ENCODE assay signal across 28 cellular contexts in genomic region chr14:102616799-102617198, GRCh38. TPM values are rescaled to one million over a fixed set of nuclear protein-coding genes. Genes with fewer than 3 reads are reported as not detected.
A peak's percentile ranks its signal among the peaks of the same experiment; 100 is the strongest.
DNase-seq lines count a peak whose midpoint lies in the region; ATAC-seq, FAIRE-seq and TF ChIP-seq lines count a peak whose summit lies in the region.
"Had no signal": no experiment of that assay in that cellular context is flagged by ENCODE, and none has a peak within 500 bp of the region (broad histone marks: within the 10 kb centered on the region; RNA-seq: fewer than 3 reads in every experiment).

No MANE protein-coding gene starts in this region.

- H3K36me3 Mint-ChIP-seq in CD14-positive monocyte, result peaks cover 11 to 31% of the 10 kb centered on the region in 2 donors
- H3K36me3 Mint-ChIP-seq in CD8-positive, alpha-beta T cell, result peaks cover 8% of the 10 kb centered on the region
- H3K36me3 Mint-ChIP-seq: naive B cell had no signal

- no peaks in the 10 kb centered on the region for H3K9me3 ChIP-seq in Panc1 (ENCODE audit: control insufficient read depth, insufficient read depth, low read depth, low read length)
- H3K9me3 ChIP-seq in pancreas, result no peaks in the 10 kb centered on the region
- H3K9me3 ChIP-seq in CD8-positive, alpha-beta T cell (ENCODE audit: low read length), result no peaks in the 10 kb centered on the region
- H3K9me3 ChIP-seq: gastrocnemius medialis, right atrium auricular region, stomach, upper lobe of left lung had no signal

- H3K27me3 ChIP-seq in Panc1 (ENCODE audit: control insufficient read depth, insufficient read depth, low read length) (no peaks in the 10 kb centered on the region), pancreas (no peaks in the 10 kb centered on the region)
- no peaks in the 10 kb centered on the region for H3K27me3 ChIP-seq in CD8-positive, alpha-beta T cell (ENCODE audit: insufficient read depth, low read length)
- H3K27me3 ChIP-seq: gastrocnemius medialis, right atrium auricular region, stomach, upper lobe of left lung had no signal

- peak overlapping the region; percentile 71 to 92 (median 87) for H3K27ac Mint-ChIP-seq in CD14-positive monocyte
- no peak overlapping the region for H3K27ac Mint-ChIP-seq in CD8-positive, alpha-beta T cell
- H3K27ac Mint-ChIP-seq: activated CD8-positive, alpha-beta T cell treated with anti-CD3 and anti-CD28 coated beads for 36 hours; CD8-positive, alpha-beta memory T cell had no signal

- H3K27ac ChIP-seq in Panc1 (ENCODE audit: low read length), result no peak overlapping the region
- H3K27ac ChIP-seq in pancreas, result no peak overlapping the region
- H3K27ac ChIP-seq in CD8-positive, alpha-beta T cell (ENCODE audit: low read depth, low read length), result no peak overlapping the region
- H3K27ac ChIP-seq: gastrocnemius medialis, right atrium auricular region, upper lobe of left lung had no signal

- POLR2A ChIA-PET in Panc1 (lab: Charles Lee) (interaction anchor here (0.5 kb wide), 1 partner anchor 52 kb away, joined by 3 read pairs; no protein-coding TSS in a partner anchor), GM10248 (lab: Yijun Ruan, JAX) (no interaction called here)
- POLR2A ChIA-PET in CD8-positive, alpha-beta T cell (lab: Charles Lee), result no interaction called here

- no peak for DNase-seq in CD14-positive monocyte (ENCODE audit: low spot score)
- DNase-seq in Panc1 (ENCODE audit: low read depth, low spot score), result no peak
- peak; percentile 80 for DNase-seq in fibroblast of the aortic adventitia (ENCODE audit: low read depth)
- DNase-seq in pancreas, result no peak
- DNase-seq in GM10248 (ENCODE audit: extremely low spot score), result no peak
- DNase-seq in CD8-positive, alpha-beta T cell, result no peak
- no peak for DNase-seq in cerebellum (ENCODE audit: low spot score)
- DNase-seq: activated CD4-positive, CD25-positive, alpha-beta regulatory T cell; activated CD8-positive, alpha-beta T cell treated with anti-CD3 and anti-CD28 coated beads for 36 hours; activated naive CD4-positive, alpha-beta T cell treated with Interleukin-2 at 50 U/mL for 16 hours; activated T-cell treated with anti-CD3 and anti-CD28 coated beads for 4 hours; aorta; CD8-positive, alpha-beta memory T cell; central memory CD4-positive, alpha-beta T cell; DMS153; gastrocnemius medialis; KG1; mesendoderm; MV-4-11; naive B cell; NCI-H1694; NCI-H2171 treated with DMSO at 0.1 percent for 48 hours; NCI-H69; stomach; upper lobe of left lung had no signal

- no peaks in the 10 kb centered on the region for H3K36me3 ChIP-seq in Panc1 (ENCODE audit: control insufficient read depth, insufficient read depth, low read length)
- H3K36me3 ChIP-seq in pancreas, result no peaks in the 10 kb centered on the region
- H3K36me3 ChIP-seq in CD8-positive, alpha-beta T cell (ENCODE audit: insufficient read depth, low read length), result no peaks in the 10 kb centered on the region
- H3K36me3 ChIP-seq: gastrocnemius medialis, right atrium auricular region, stomach, upper lobe of left lung had no signal

- no peak overlapping the region for H3K4me3 Mint-ChIP-seq in CD14-positive monocyte
- no peak overlapping the region for H3K4me3 Mint-ChIP-seq in CD8-positive, alpha-beta T cell
- H3K4me3 Mint-ChIP-seq: activated CD8-positive, alpha-beta T cell treated with anti-CD3 and anti-CD28 coated beads for 36 hours; CD8-positive, alpha-beta memory T cell; naive B cell had no signal

- WGBS in pancreas, 2 donors, result 26 to 29% methylated on average over 3 of the region's 3 CpGs

- CTCF ChIA-PET in Panc1 (lab: Charles Lee), result no interaction called here
- CTCF ChIA-PET in GM10248 (lab: Yijun Ruan, JAX), result interaction anchor here (0.6 to 4.1 kb wide), 7 partner anchors 8 to 78 kb away, joined by 3 to 15 read pairs (median 5); no protein-coding TSS in a partner anchor
- CTCF ChIA-PET in CD8-positive, alpha-beta T cell (lab: Charles Lee), result no interaction called here

- H3K27me3 Mint-ChIP-seq in CD14-positive monocyte (ENCODE audit: low read depth in 3 of 3), result no peaks in the 10 kb centered on the region
- no peaks in the 10 kb centered on the region for H3K27me3 Mint-ChIP-seq in CD8-positive, alpha-beta T cell (ENCODE audit: low read depth)
- H3K27me3 Mint-ChIP-seq: activated CD8-positive, alpha-beta T cell treated with anti-CD3 and anti-CD28 coated beads for 36 hours; CD8-positive, alpha-beta memory T cell; naive B cell had no signal

- H3K4me1 ChIP-seq in Panc1 (ENCODE audit: control insufficient read depth, insufficient read depth, low read length) (peaks cover 8% of the 10 kb centered on the region), pancreas (peaks cover 0 to 11% (median 5%) of the 10 kb centered on the region in 3 donors)
- no peaks in the 10 kb centered on the region for H3K4me1 ChIP-seq in CD8-positive, alpha-beta T cell (ENCODE audit: insufficient read depth, low read length)

- TSS peak; percentile 32 for BruUV-seq in Panc1 (replicated peaks; lab: Mats Ljungman, UMichigan)

- H3K9me3 Mint-ChIP-seq in CD14-positive monocyte, result no peaks in the 10 kb centered on the region
- H3K9me3 Mint-ChIP-seq in CD8-positive, alpha-beta T cell, result no peaks in the 10 kb centered on the region
- H3K9me3 Mint-ChIP-seq: activated CD8-positive, alpha-beta T cell treated with anti-CD3 and anti-CD28 coated beads for 36 hours; CD8-positive, alpha-beta memory T cell; naive B cell had no signal

- intact Hi-C loops in CD14-positive monocyte (cut with micrococcal nuclease) (no loop called here), Panc1 (cut with micrococcal nuclease; ENCODE audit: unreplicated experiment) (no loop called here), pancreas (cut with DNase I) (no loop called here)
- intact Hi-C loops in CD8-positive, alpha-beta T cell (cut with DNase I, micrococcal nuclease), result no loop called here

- no peak for FAIRE-seq in pancreas (lab: Jason Lieb, UNC)
- FAIRE-seq: G401.6 had no signal

- in situ Hi-C loops in Panc1 (cut with HindIII; ENCODE audit: low pct_unique_long_range_greater_than_20kb, low sequenced_read_pairs), result no loop called here

- ATAC-seq in Panc1, result no peak
- peak in 3 of 4 donors; percentile 18 to 71 (median 44) for ATAC-seq in pancreas
- no peak for ATAC-seq in CD8-positive, alpha-beta T cell
- ATAC-seq in GM19455 (IDR thresholded peaks at IDR 0.05; ENCODE audit: unreplicated experiment), result no peak
- ATAC-seq: activated CD8-positive, alpha-beta T cell treated with anti-CD3 and anti-CD28 coated beads for 36 hours; gastrocnemius medialis had no signal

- TF ChIP-seq CTCF in CD14-positive monocyte (IDR thresholded peaks at IDR 0.05), result no peak
- TF ChIP-seq CTCF in Panc1 (IDR thresholded peaks at IDR 0.05), result no peak
- no peak for TF ChIP-seq CTCF in fibroblast of the aortic adventitia (IDR thresholded peaks at IDR 0.05; ENCODE audit: insufficient read depth, low read length)
- TF ChIP-seq CTCF in pancreas (IDR thresholded peaks at IDR 0.05), result no peak
- no peak for TF ChIP-seq CTCF in GM10248 (IDR thresholded peaks at IDR 0.05; ENCODE audit: control extremely low read depth, extremely low read depth, low read depth, missing control alignments)
- no peak for TF ChIP-seq CTCF in CD8-positive, alpha-beta T cell (IDR thresholded peaks at IDR 0.05)

- peaks cover 51% of the 10 kb centered on the region for H3K4me1 Mint-ChIP-seq in CD14-positive monocyte
- H3K4me1 Mint-ChIP-seq in CD8-positive, alpha-beta T cell (ENCODE audit: low read depth), result peaks cover 35% of the 10 kb centered on the region

- H3K4me3 ChIP-seq in Panc1 (ENCODE audit: low read depth in 2 of 2, low read length in 2 of 2) (no peak overlapping the region), fibroblast of the aortic adventitia (ENCODE audit: low read depth, low read length) (no peak overlapping the region), pancreas (no peak overlapping the region)
- H3K4me3 ChIP-seq in CD8-positive, alpha-beta T cell (ENCODE audit: low read depth, low read length), result no peak overlapping the region
- H3K4me3 ChIP-seq: gastrocnemius medialis, right atrium auricular region, stomach, upper lobe of left lung had no signal

RNA-seq across cellular contexts. Expression of gene RCOR1, which starts 24.4 kb away (rescaled TPM):
- polyA plus RNA-seq in CD14-positive monocyte, result 1 to 10 TPM; 2.1 to 2.3 TPM
- 27.1 TPM for total RNA-seq in Panc1 (2021; ENCODE audit: unreplicated experiment)
- 12.8 TPM for polyA plus RNA-seq in Panc1 (2012; ENCODE audit: insufficient read length)
- 12.5 and 14.4 TPM in 2 replicates for total RNA-seq in fibroblast of the aortic adventitia (ENCODE audit: low replicate concordance)
- 10 to 100 TPM in 1 of 6 donors, 1 to 10 TPM in 5; 4.4 to 13.5 (median 6.8) TPM for total RNA-seq in pancreas
- polyA plus RNA-seq in pancreas, result 1 to 10 TPM; 2.8 to 7.2 TPM
- 10 to 100 TPM; 31.7 to 34.4 TPM for total RNA-seq in CD8-positive, alpha-beta T cell
- total RNA-seq in cerebellum, result 15.6 TPM

Comparison
In these comparisons a context has a peak if more than half of its experiments do, and no peak if none do; other contexts are left out.
1. ATAC-seq: peak in pancreas (3 of 4); none in Panc1 (single experiment), CD8-positive, alpha-beta T cell (single experiment) and GM19455 (single experiment).